In the genomic region with DNA sequence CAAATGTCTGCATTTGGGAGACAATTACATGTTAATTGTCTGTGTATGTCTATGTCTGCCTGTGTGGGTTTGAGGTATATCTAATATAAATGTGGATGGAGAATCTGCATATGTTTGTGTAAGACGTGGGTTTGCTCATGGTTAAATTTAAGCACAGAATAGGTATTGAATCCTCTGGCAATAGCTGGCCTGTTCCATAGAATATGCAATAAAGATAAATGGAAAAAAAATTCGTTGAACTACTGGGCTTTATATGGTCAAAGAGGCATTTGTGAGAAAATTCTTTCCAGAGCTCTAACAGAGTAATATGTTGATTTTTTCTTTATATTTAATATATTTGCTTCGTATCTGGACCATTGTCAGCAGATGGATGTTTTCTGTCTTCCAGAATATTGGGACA, we compare ENCODE assay signal across 9 cellular contexts. TPM values are rescaled to one million over a fixed set of nuclear protein-coding genes. Genes with fewer than 3 reads are reported as not detected.
A peak's percentile ranks its signal among the peaks of the same experiment; 100 is the strongest.
DNase-seq lines count a peak whose midpoint lies in the region; ATAC-seq and TF ChIP-seq lines count a peak whose summit lies in the region.
"Had no signal": no experiment of that assay in that cellular context is flagged by ENCODE, and none has a peak within 500 bp of the region (broad histone marks: within the 10 kb centered on the region; RNA-seq: fewer than 3 reads in every experiment).

No MANE protein-coding gene starts in this region.

- peak overlapping the region in 3 of 11 experiments; percentile 87 to 92 (median 87); a peak in 7 of 22 replicates for H3K9ac ChIP-seq in BLaER1 treated with 17β-estradiol and CSF1 and Interleukin-3, amounts not matched to agents 10 nM and 100 nM
- no peak overlapping the region for H3K9ac ChIP-seq in HUES64 (ENCODE audit: low read depth, low read length)

- H3K27ac ChIP-seq in BLaER1 treated with 17β-estradiol and CSF1 and Interleukin-3, amounts not matched to agents 10 nM and 100 nM = no peak overlapping the region
- H3K27ac ChIP-seq in HUES64 (ENCODE audit: low read depth, low read length) = no peak overlapping the region
- H3K27ac ChIP-seq in breast epithelium = no peak overlapping the region

- WGBS in HUES64 = 78% methylated on average over 2 of the region's 3 CpGs

- H3K4me1 Mint-ChIP-seq in natural killer cell treated with Interleukin-12 subunit alpha and Interleukin-12 subunit beta and Interleukin-15 and Interleukin-18, amount 100 ng/mL, for 72 hours (ENCODE audit: low read depth in 2 of 2) = peaks cover 33 to 46% of the 10 kb centered on the region in 2 donors

- no peak for TF ChIP-seq CTCF in breast epithelium (IDR thresholded peaks at IDR 0.05)

- intact Hi-C loops in breast epithelium (cut with DNase I; ENCODE audit: low total_unique reads) = no loop called here

- TF ChIP-seq POLR2A in breast epithelium (IDR thresholded peaks at IDR 0.05) = no peak

- no peaks in the 10 kb centered on the region for H3K36me3 Mint-ChIP-seq in natural killer cell treated with Interleukin-12 subunit alpha and Interleukin-12 subunit beta and Interleukin-15 and Interleukin-18, amount 100 ng/mL, for 72 hours

- peak overlapping the region; percentile 88 for H3K4me3 Mint-ChIP-seq in natural killer cell treated with Interleukin-12 subunit alpha and Interleukin-12 subunit beta and Interleukin-15 and Interleukin-18, amount 100 ng/mL, for 72 hours

- peaks cover 4 to 16% (median 13%) of the 10 kb centered on the region in 11 experiments; a peak in 17 of 22 replicates for H3K36me3 ChIP-seq in BLaER1 treated with 17β-estradiol and CSF1 and Interleukin-3, amounts not matched to agents 10 nM and 100 nM
- no peaks in the 10 kb centered on the region for H3K36me3 ChIP-seq in HUES64 (ENCODE audit: insufficient read depth, low read length)
- H3K36me3 ChIP-seq in breast epithelium = no peaks in the 10 kb centered on the region

- ATAC-seq in natural killer cell treated with Interleukin-12 subunit alpha and Interleukin-12 subunit beta and Interleukin-15 and Interleukin-18, amount 100 ng/mL, for 72 hours = no peak
- ATAC-seq in GM21529 (IDR thresholded peaks at IDR 0.05; ENCODE audit: unreplicated experiment) = no peak
- ATAC-seq in HG03175 (IDR thresholded peaks at IDR 0.05; ENCODE audit: unreplicated experiment) = no peak

- H3K4me3 ChIP-seq in BLaER1 treated with 17β-estradiol and CSF1 and Interleukin-3, amounts not matched to agents 10 nM and 100 nM = peak overlapping the region; percentile 73 to 96 (median 88); a peak in 16 of 20 replicates
- H3K4me3 ChIP-seq in HUES64 (ENCODE audit: low read length) = peak overlapping the region; percentile 88
- peak overlapping the region; percentile 82 to 92 (median 88) for H3K4me3 ChIP-seq in breast epithelium

- H3K27me3 ChIP-seq in BLaER1 treated with 17β-estradiol and CSF1 and Interleukin-3, amounts not matched to agents 10 nM and 100 nM = no peaks in the 10 kb centered on the region
- H3K27me3 ChIP-seq in HUES64 (ENCODE audit: insufficient read depth, low read length) (peaks cover 8% of the 10 kb centered on the region; the same call in 1 of the 2 replicates), breast epithelium (no peaks in the 10 kb centered on the region)

- DNase-seq in breast epithelium (ENCODE audit: low spot score in 2 of 2) (no peak), GM03348 (ENCODE audit: low spot score) (no peak), NCI-H2107 treated with DMSO at 0.1 percent for 48 hours (lab: John Stamatoyannopoulos, UW; ENCODE audit: unreplicated experiment) (no peak)
- no peak for DNase-seq in natural killer cell treated with Interleukin-12 subunit alpha and Interleukin-12 subunit beta and Interleukin-15 and Interleukin-18, amount 100 ng/mL, for 72 hours (ENCODE audit: low spot score)
- DNase-seq: cerebellar nuclear complex had no signal

- H3K27ac Mint-ChIP-seq in natural killer cell treated with Interleukin-12 subunit alpha and Interleukin-12 subunit beta and Interleukin-15 and Interleukin-18, amount 100 ng/mL, for 72 hours = peak overlapping the region in 1 of 2 donors; percentile 74

- no peaks in the 10 kb centered on the region for H3K9me3 Mint-ChIP-seq in natural killer cell treated with Interleukin-12 subunit alpha and Interleukin-12 subunit beta and Interleukin-15 and Interleukin-18, amount 100 ng/mL, for 72 hours

- H3K9me3 ChIP-seq in BLaER1 treated with 17β-estradiol and CSF1 and Interleukin-3, amounts not matched to agents 10 nM and 100 nM (replicated peaks in 1 of 11) = no peaks in the 10 kb centered on the region
- H3K9me3 ChIP-seq in HUES64 (ENCODE audit: insufficient read depth, low read depth, low read length) (no peaks in the 10 kb centered on the region), breast epithelium (no peaks in the 10 kb centered on the region)

- peak overlapping the region; percentile 94 to 100 (median 99) for H3K4me2 ChIP-seq in BLaER1 treated with 17β-estradiol and CSF1 and Interleukin-3, amounts not matched to agents 10 nM and 100 nM

- H3K27me3 Mint-ChIP-seq in natural killer cell treated with Interleukin-12 subunit alpha and Interleukin-12 subunit beta and Interleukin-15 and Interleukin-18, amount 100 ng/mL, for 72 hours = no peaks in the 10 kb centered on the region

- H4K20me1 ChIP-seq in BLaER1 treated with 17β-estradiol and CSF1 and Interleukin-3, amounts not matched to agents 10 nM and 100 nM = peaks cover 0 to 35% (median 0%) of the 10 kb centered on the region in 11 experiments; a peak in 7 of 22 replicates

- H3K4me1 ChIP-seq in BLaER1 treated with 17β-estradiol and CSF1 and Interleukin-3, amounts not matched to agents 10 nM and 100 nM = peaks cover 21 to 62% (median 31%) of the 10 kb centered on the region in 10 experiments
- peaks cover 4% of the 10 kb centered on the region; the same call in 1 of the 2 replicates for H3K4me1 ChIP-seq in HUES64 (ENCODE audit: insufficient read depth, low read length)
- H3K4me1 ChIP-seq in breast epithelium = peaks cover 3 to 6% of the 10 kb centered on the region in 2 donors

RNA-seq across cellular contexts. Expression of a gene that starts 1.4 kb away (rescaled TPM):
- polyA plus RNA-seq in HUES64 (2013, experiment 1 of 2) = 21.0 TPM
- 21.7 TPM for polyA plus RNA-seq in HUES64 (2013, experiment 2 of 2)
- total RNA-seq in breast epithelium = 10 to 100 TPM; 52.2 to 86.3 (median 61.9) TPM
- total RNA-seq in natural killer cell treated with Interleukin-12 subunit alpha and Interleukin-12 subunit beta and Interleukin-15 and Interleukin-18, amount 100 ng/mL, for 72 hours = 10 to 100 TPM; 52.8 to 74.2 TPM
